Comparison of ENCODE assay signal across 7 cellular contexts in the genomic region with DNA sequence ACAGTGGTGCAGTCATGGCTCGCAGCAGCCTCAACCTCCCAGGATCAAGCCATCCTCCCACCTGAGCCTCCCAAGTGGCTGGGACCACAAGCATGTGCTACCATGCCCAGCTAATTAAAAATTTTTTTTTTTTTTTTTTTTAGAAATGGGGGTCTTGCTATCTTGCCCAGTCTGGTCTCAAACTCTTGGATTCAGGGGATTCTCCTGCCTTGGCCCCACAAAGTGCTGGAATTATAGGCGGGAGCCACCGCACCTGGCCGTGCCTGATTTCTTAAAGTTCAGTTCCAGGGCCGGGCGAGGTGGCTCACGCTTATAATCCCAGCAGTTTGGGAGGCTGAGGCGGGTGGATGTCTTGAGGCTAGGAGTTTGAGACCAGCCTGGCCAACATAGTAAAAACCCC.
"Had no signal": no experiment of that assay in that cellular context is flagged by ENCODE, and none has a peak within 500 bp of the region (broad histone marks: within the 10 kb centered on the region; RNA-seq: fewer than 3 reads in every experiment).

No MANE protein-coding gene starts in this region.

- DNase-seq: GM23248, GOT3, H7, KG1 had no signal

- ATAC-seq: HCT116 had no signal

- H3K4me3 ChIP-seq: GM23248, HAP-1 had no signal

- H2AFZ ChIP-seq: GM23248 had no signal

- H3K9me3 ChIP-seq: HAP-1 had no signal

- H3K27ac ChIP-seq: GM23248 had no signal

- H3K9ac ChIP-seq: GM23248 had no signal

- FAIRE-seq: HTR-8/SVneo had no signal
